Comparison of ENCODE assay signal across 14 cellular contexts in genomic region chr2:202036601-202037037, GRCh38. TPM values are rescaled to one million over a fixed set of nuclear protein-coding genes. Genes with fewer than 3 reads are reported as not detected.
DNase-seq lines count a peak whose midpoint lies in the region; ATAC-seq and TF ChIP-seq lines count a peak whose summit lies in the region.
"Had no signal": no experiment of that assay in that cellular context is flagged by ENCODE, and none has a peak within 500 bp of the region (broad histone marks: within the 10 kb centered on the region; RNA-seq: fewer than 3 reads in every experiment).

No MANE protein-coding gene starts in this region.

- WGBS in heart left ventricle, 4 donors, result 18 to 32% (median 30%) methylated on average over 15 of the region's 15 CpGs
- WGBS in mesodermal cell (ENCODE audit: insufficient coverage in 2 of 2), 2 experiments, result 2 to 5% methylated on average over 12 to 14 of the region's 15 CpGs

- H3K4me1 Mint-ChIP-seq in activated CD4-positive, alpha-beta memory T cell treated with anti-CD3 and anti-CD28 coated beads, Interleukin-2, amount 10 ng/mL, durations not matched to agents 7 days and 5 days, result peaks cover 13% of the 10 kb centered on the region

- H3K4me3 Mint-ChIP-seq in activated CD4-positive, alpha-beta memory T cell treated with anti-CD3 and anti-CD28 coated beads, Interleukin-2, amount 10 ng/mL, durations not matched to agents 7 days and 5 days, result no peak overlapping the region
- H3K4me3 Mint-ChIP-seq: effector memory CD8-positive, alpha-beta T cell had no signal

- intact Hi-C loops in heart left ventricle (cut with DNase I), result loop anchor here (5.0 to 10.0 kb wide), 11 partner anchors 84 to 252 kb away; partner anchors contain the start of gene ALS2 (in 1 of the 10)
- intact Hi-C loops in left cardiac atrium (cut with DNase I), result loop anchor here in 1 of 2 donors (5.0 to 10.0 kb wide), 3 partner anchors 138 to 174 kb away; no protein-coding TSS in a partner anchor
- intact Hi-C loops in uterus (cut with DNase I; ENCODE audit: low total_unique reads), result no loop called here

- TF ChIP-seq CTCF in heart left ventricle (IDR thresholded peaks at IDR 0.05) (no peak), uterus (IDR thresholded peaks at IDR 0.05) (no peak)

- TF ChIP-seq POLR2A in heart left ventricle (IDR thresholded peaks at IDR 0.05), result no peak
- no peak for TF ChIP-seq POLR2A in uterus (IDR thresholded peaks at IDR 0.05)
- no peak for TF ChIP-seq POLR2A in erythroblast (IDR thresholded peaks at IDR 0.05; ENCODE audit: low read length)

- no peak overlapping the region for H3K27ac Mint-ChIP-seq in activated CD4-positive, alpha-beta memory T cell treated with anti-CD3 and anti-CD28 coated beads, Interleukin-2, amount 10 ng/mL, durations not matched to agents 7 days and 5 days
- H3K27ac Mint-ChIP-seq: effector memory CD8-positive, alpha-beta T cell had no signal

- H3K4me1 ChIP-seq in heart left ventricle (peaks cover 0 to 53% (median 27%) of the 10 kb centered on the region in 12 donors), duodenal mucosa (ENCODE audit: control insufficient read depth in 1 of 2, insufficient read depth in 2 of 2, low read length in 2 of 2) (peaks cover 31 to 53% of the 10 kb centered on the region in 2 donors), mesodermal cell (ENCODE audit: control insufficient read depth, insufficient read depth, low read length, poor library complexity, severe bottlenecking) (peaks cover 33% of the 10 kb centered on the region), uterus (peaks cover 0 to 5% of the 10 kb centered on the region in 2 donors)

- no peaks in the 10 kb centered on the region for H3K9me3 Mint-ChIP-seq in activated CD4-positive, alpha-beta memory T cell treated with anti-CD3 and anti-CD28 coated beads, Interleukin-2, amount 10 ng/mL, durations not matched to agents 7 days and 5 days
- H3K9me3 Mint-ChIP-seq: effector memory CD8-positive, alpha-beta T cell had no signal

- POLR2A ChIA-PET in activated CD4-positive, alpha-beta memory T cell treated with anti-CD3 and anti-CD28 coated beads, Interleukin-2, amount 10 ng/mL, durations not matched to agents 7 days and 5 days (lab: Charles Lee), result no interaction called here

- peaks cover 4% of the 10 kb centered on the region for H3K36me3 Mint-ChIP-seq in activated CD4-positive, alpha-beta memory T cell treated with anti-CD3 and anti-CD28 coated beads, Interleukin-2, amount 10 ng/mL, durations not matched to agents 7 days and 5 days (ENCODE audit: low read depth)

- H3K9me3 ChIP-seq in heart left ventricle, result no peaks in the 10 kb centered on the region
- H3K9me3 ChIP-seq in duodenal mucosa (ENCODE audit: control insufficient read depth in 1 of 2, low read length in 2 of 2), result no peaks in the 10 kb centered on the region
- H3K9me3 ChIP-seq in mesodermal cell (ENCODE audit: control insufficient read depth, low read length), result no peaks in the 10 kb centered on the region
- H3K9me3 ChIP-seq in uterus, result no peaks in the 10 kb centered on the region

- H3K27ac ChIP-seq in heart left ventricle, result peak overlapping the region in 11 of 12 donors; percentile 3 to 99 (median 69)
- H3K27ac ChIP-seq in duodenal mucosa (ENCODE audit: low read depth, low read length), result peak overlapping the region; percentile 42
- peak overlapping the region; percentile 12 for H3K27ac ChIP-seq in mesodermal cell (ENCODE audit: low read depth, low read length, severe bottlenecking)
- H3K27ac ChIP-seq in uterus, result peak overlapping the region; percentile 77 to 98

- CTCF ChIA-PET in activated CD4-positive, alpha-beta memory T cell treated with anti-CD3 and anti-CD28 coated beads, Interleukin-2, amount 10 ng/mL, durations not matched to agents 7 days and 5 days (lab: Charles Lee), result no interaction called here

- DNase-seq in heart left ventricle, result peak in 2 of 5 donors; percentile 39 to 44
- DNase-seq in left cardiac atrium, result no peak
- DNase-seq in uterus, result peak; percentile 22 to 30
- no peak for DNase-seq in activated CD4-positive, alpha-beta memory T cell treated with anti-CD3 and anti-CD28 coated beads, Interleukin-2, amount 10 ng/mL, durations not matched to agents 7 days and 5 days
- DNase-seq in erythroblast (lab: John Stamatoyannopoulos, UW), result no peak
- DNase-seq: ACHN; activated T-cell treated with anti-CD3 and anti-CD28 coated beads, Interleukin-2, amount 50 U/mL, for 48 hours; effector memory CD8-positive, alpha-beta T cell; NCI-H345; T-helper 9 cell had no signal

- ATAC-seq in heart left ventricle (peak in 1 of 4 donors; percentile 5), left cardiac atrium (no peak), HG02973 (IDR thresholded peaks at IDR 0.05; ENCODE audit: unreplicated experiment) (no peak)
- ATAC-seq: effector memory CD8-positive, alpha-beta T cell had no signal

- peaks cover 45% of the 10 kb centered on the region for H3K27me3 Mint-ChIP-seq in activated CD4-positive, alpha-beta memory T cell treated with anti-CD3 and anti-CD28 coated beads, Interleukin-2, amount 10 ng/mL, durations not matched to agents 7 days and 5 days

- peak overlapping the region in 1 of 2 donors; percentile 38 for H3K9ac ChIP-seq in duodenal mucosa (ENCODE audit: low read depth in 1 of 2, low read length in 2 of 2)

- peaks cover 0 to 74% (median 5%) of the 10 kb centered on the region in 9 donors for H3K27me3 ChIP-seq in heart left ventricle
- peaks cover 0 to 5% of the 10 kb centered on the region in 2 donors for H3K27me3 ChIP-seq in duodenal mucosa (ENCODE audit: control insufficient read depth in 1 of 2, insufficient read depth in 2 of 2, low read length in 2 of 2)
- no peaks in the 10 kb centered on the region for H3K27me3 ChIP-seq in uterus

- H3K36me3 ChIP-seq in heart left ventricle, result no peaks in the 10 kb centered on the region
- H3K36me3 ChIP-seq in duodenal mucosa (ENCODE audit: control insufficient read depth in 1 of 2, insufficient read depth in 2 of 2, low read length in 2 of 2), result no peaks in the 10 kb centered on the region
- peaks cover 10% of the 10 kb centered on the region for H3K36me3 ChIP-seq in mesodermal cell (ENCODE audit: control insufficient read depth, insufficient read depth, low read length)
- no peaks in the 10 kb centered on the region for H3K36me3 ChIP-seq in uterus

- peak overlapping the region; percentile 20 to 90 (median 79) for H3K4me3 ChIP-seq in heart left ventricle
- peak overlapping the region; percentile 6 to 33 for H3K4me3 ChIP-seq in duodenal mucosa (ENCODE audit: low read depth in 1 of 2, low read length in 2 of 2)
- H3K4me3 ChIP-seq in mesodermal cell (ENCODE audit: extremely low read depth, insufficient read depth, low read length, poor library complexity, severe bottlenecking), result peak overlapping the region; percentile 68
- H3K4me3 ChIP-seq in uterus, result peak overlapping the region; percentile 14 to 65

RNA-seq across cellular contexts. Expression of gene FZD7, which starts 3.0 kb away (rescaled TPM):
- 10 to 100 TPM; 11.3 to 42.0 (median 25.5) TPM for total RNA-seq in heart left ventricle
- polyA plus RNA-seq in heart left ventricle, result 1 to 10 TPM; 1.7 to 8.8 TPM
- 10 to 100 TPM; 12.2 to 18.9 TPM for total RNA-seq in left cardiac atrium
- polyA plus RNA-seq in mesodermal cell (2013, experiment 1 of 2), result 36.1 TPM
- 30.4 TPM for polyA plus RNA-seq in mesodermal cell (2013, experiment 2 of 2)
- total RNA-seq in uterus, result 10 to 100 TPM in 3 of 4 donors, under 1 TPM in 1; 0.77 to 38.8 (median 20.0) TPM
- total RNA-seq in activated CD4-positive, alpha-beta memory T cell treated with anti-CD3 and anti-CD28 coated beads, Interleukin-2, amount 10 ng/mL, durations not matched to agents 7 days and 5 days, result under 1 TPM; 0.60 to 0.63 TPM

RNA-seq across cellular contexts. Expression of gene KIAA2012, which starts 36.4 kb away (rescaled TPM):
- total RNA-seq in heart left ventricle (under 1 TPM in 1 of 9 donors, not detected in 8; 0.08 TPM), left cardiac atrium (not detected), uterus (under 1 TPM in 3 of 4 donors, not detected in 1; 0.15 to 0.76 (median 0.26) TPM)
- polyA plus RNA-seq in heart left ventricle, result not detected
- 0.18 TPM for polyA plus RNA-seq in mesodermal cell (2013, experiment 1 of 2)
- polyA plus RNA-seq in mesodermal cell (2013, experiment 2 of 2), result 0.05 TPM
- not detected for total RNA-seq in activated CD4-positive, alpha-beta memory T cell treated with anti-CD3 and anti-CD28 coated beads, Interleukin-2, amount 10 ng/mL, durations not matched to agents 7 days and 5 days
- total RNA-seq: myocyte had no signal

Comparison
In these comparisons a context has a peak if more than half of its experiments do, and no peak if none do; other contexts are left out.
1. DNase-seq: peak in uterus (2 of 2); none in left cardiac atrium (single experiment), activated CD4-positive, alpha-beta memory T cell treated with anti-CD3 and anti-CD28 coated beads, Interleukin-2, amount 10 ng/mL, durations not matched to agents 7 days and 5 days (single experiment) and erythroblast (0 of 2).
2. H3K27ac ChIP-seq: peak in every context shown above with its lines; median percentile 88 in uterus; 69 in heart left ventricle; 42 in duodenal mucosa; 12 in mesodermal cell.
3. H3K4me3 ChIP-seq: peak in every context shown above with its lines; median percentile 79 in heart left ventricle; 68 in mesodermal cell; 40 in uterus; 20 in duodenal mucosa.